In genomic region chr1:231919900-231920299, GRCh38 we compare ENCODE assay signal across 1 cellular context.
TF ChIP-seq lines count a peak whose summit lies in the region.

No MANE protein-coding gene starts in this region.

TF ChIP-seq in HEK293, 187 proteins besides CTCF, POLR2A, EP300 and RAD21 (continued from another document):
- TF ChIP-seq, protein P1, sequence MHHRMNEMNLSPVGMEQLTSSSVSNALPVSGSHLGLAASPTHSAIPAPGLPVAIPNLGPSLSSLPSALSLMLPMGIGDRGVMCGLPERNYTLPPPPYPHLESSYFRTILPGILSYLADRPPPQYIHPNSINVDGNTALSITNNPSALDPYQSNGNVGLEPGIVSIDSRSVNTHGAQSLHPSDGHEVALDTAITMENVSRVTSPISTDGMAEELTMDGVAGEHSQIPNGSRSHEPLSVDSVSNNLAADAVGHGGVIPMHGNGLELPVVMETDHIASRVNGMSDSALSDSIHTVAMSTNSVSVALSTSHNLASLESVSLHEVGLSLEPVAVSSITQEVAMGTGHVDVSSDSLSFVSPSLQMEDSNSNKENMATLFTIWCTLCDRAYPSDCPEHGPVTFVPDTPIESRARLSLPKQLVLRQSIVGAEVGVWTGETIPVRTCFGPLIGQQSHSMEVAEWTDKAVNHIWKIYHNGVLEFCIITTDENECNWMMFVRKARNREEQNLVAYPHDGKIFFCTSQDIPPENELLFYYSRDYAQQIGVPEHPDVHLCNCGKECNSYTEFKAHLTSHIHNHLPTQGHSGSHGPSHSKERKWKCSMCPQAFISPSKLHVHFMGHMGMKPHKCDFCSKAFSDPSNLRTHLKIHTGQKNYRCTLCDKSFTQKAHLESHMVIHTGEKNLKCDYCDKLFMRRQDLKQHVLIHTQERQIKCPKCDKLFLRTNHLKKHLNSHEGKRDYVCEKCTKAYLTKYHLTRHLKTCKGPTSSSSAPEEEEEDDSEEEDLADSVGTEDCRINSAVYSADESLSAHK (tag by site-specific recombination; IDR thresholded peaks at IDR 0.05), result no peak
- TF ChIP-seq ZNF549 (tag by site-specific recombination; IDR thresholded peaks at IDR 0.05) (no peak), ZFHX2 (tag by site-specific recombination; conservative IDR thresholded peaks at IDR 0.05) (no peak), ZNF626 (tag by site-specific recombination; IDR thresholded peaks at IDR 0.05) (no peak), GLI4 (tag by site-specific recombination; IDR thresholded peaks at IDR 0.05) (no peak), ZBTB8A (tag by site-specific recombination; IDR thresholded peaks at IDR 0.05) (no peak)
- TF ChIP-seq, protein P2, sequence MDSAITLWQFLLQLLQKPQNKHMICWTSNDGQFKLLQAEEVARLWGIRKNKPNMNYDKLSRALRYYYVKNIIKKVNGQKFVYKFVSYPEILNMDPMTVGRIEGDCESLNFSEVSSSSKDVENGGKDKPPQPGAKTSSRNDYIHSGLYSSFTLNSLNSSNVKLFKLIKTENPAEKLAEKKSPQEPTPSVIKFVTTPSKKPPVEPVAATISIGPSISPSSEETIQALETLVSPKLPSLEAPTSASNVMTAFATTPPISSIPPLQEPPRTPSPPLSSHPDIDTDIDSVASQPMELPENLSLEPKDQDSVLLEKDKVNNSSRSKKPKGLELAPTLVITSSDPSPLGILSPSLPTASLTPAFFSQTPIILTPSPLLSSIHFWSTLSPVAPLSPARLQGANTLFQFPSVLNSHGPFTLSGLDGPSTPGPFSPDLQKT (IDR thresholded peaks at IDR 0.05; ENCODE audit: borderline replicate concordance, low read depth, low read length), result no peak
